Comparison of ENCODE assay signal across 1 cellular context in the genomic region with DNA sequence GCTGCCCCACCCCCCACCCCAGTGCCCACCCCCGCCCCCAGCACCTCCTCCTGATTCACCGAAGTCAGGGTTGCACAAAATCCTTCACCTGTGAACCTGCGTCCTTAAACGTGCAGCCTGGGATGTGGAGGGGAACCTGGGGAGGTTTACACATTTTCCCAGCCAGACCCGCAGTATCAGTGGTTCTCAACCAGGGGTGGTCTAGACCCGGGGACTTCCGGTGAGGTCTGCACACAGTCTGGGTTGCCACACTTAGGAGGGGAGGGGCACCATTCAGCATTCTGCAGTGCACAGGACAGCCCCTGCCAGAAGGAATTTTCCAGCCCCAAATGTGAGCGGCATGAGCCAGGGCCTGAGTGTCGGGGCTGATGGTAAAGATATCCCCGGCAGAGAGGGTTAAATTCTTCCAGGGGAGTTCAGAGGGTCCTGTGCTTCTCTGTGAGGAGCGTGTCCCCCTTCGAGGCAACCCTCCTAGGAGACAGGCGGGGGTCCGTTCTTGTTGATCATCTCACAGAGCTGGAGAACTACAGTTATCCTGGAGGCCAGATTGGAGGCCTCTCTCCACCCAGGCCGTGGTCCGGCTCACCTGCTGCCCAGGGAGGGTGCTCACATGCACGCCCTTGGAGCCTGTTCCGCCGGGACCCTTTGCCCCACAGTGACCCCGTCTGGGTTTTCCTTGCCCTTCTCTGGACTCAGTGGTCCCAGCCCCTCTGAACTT.
TF ChIP-seq lines count a peak whose summit lies in the region.

No MANE protein-coding gene starts in this region.

TF ChIP-seq in HepG2, 621 proteins besides CTCF, POLR2A, EP300 and RAD21:
- no peak for TF ChIP-seq ZNF326 (CRISPR knock-in tag; IDR thresholded peaks at IDR 0.05; ENCODE audit: borderline replicate concordance)
- no peak for TF ChIP-seq ZFYVE20 (CRISPR knock-in tag; IDR thresholded peaks at IDR 0.05; ENCODE audit: borderline replicate concordance, low read depth)
- TF ChIP-seq LCORL (IDR thresholded peaks at IDR 0.05), result no peak
- TF ChIP-seq LCORL (CRISPR knock-in tag; IDR thresholded peaks at IDR 0.05), result 0 out of 2 replicates have a peak, but pooled peaks have one; percentile 19
- TF ChIP-seq PHF5A (CRISPR knock-in tag; IDR thresholded peaks at IDR 0.05; ENCODE audit: low read depth, unreplicated experiment), result no peak
- no peak for TF ChIP-seq CBX5 (CRISPR knock-in tag; IDR thresholded peaks at IDR 0.05; ENCODE audit: borderline replicate concordance)
- TF ChIP-seq MED13 (CRISPR knock-in tag; IDR thresholded peaks at IDR 0.05), result no peak
- TF ChIP-seq HMGXB4 (CRISPR knock-in tag; IDR thresholded peaks at IDR 0.05; ENCODE audit: borderline replicate concordance in 1 of 2, low read depth in 1 of 2), result no peak
- TF ChIP-seq ERF (CRISPR knock-in tag; IDR thresholded peaks at IDR 0.05), result no peak
- TF ChIP-seq, protein P1, sequence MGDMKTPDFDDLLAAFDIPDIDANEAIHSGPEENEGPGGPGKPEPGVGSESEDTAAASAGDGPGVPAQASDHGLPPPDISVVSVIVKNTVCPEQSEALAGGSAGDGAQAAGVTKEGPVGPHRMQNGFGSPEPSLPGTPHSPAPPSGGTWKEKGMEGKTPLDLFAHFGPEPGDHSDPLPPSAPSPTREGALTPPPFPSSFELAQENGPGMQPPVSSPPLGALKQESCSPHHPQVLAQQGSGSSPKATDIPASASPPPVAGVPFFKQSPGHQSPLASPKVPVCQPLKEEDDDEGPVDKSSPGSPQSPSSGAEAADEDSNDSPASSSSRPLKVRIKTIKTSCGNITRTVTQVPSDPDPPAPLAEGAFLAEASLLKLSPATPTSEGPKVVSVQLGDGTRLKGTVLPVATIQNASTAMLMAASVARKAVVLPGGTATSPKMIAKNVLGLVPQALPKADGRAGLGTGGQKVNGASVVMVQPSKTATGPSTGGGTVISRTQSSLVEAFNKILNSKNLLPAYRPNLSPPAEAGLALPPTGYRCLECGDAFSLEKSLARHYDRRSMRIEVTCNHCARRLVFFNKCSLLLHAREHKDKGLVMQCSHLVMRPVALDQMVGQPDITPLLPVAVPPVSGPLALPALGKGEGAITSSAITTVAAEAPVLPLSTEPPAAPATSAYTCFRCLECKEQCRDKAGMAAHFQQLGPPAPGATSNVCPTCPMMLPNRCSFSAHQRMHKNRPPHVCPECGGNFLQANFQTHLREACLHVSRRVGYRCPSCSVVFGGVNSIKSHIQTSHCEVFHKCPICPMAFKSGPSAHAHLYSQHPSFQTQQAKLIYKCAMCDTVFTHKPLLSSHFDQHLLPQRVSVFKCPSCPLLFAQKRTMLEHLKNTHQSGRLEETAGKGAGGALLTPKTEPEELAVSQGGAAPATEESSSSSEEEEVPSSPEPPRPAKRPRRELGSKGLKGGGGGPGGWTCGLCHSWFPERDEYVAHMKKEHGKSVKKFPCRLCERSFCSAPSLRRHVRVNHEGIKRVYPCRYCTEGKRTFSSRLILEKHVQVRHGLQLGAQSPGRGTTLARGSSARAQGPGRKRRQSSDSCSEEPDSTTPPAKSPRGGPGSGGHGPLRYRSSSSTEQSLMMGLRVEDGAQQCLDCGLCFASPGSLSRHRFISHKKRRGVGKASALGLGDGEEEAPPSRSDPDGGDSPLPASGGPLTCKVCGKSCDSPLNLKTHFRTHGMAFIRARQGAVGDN (CRISPR knock-in tag; IDR thresholded peaks at IDR 0.05), result peak; percentile 60
- 0 out of 2 replicates have a peak, but pooled peaks have one; percentile 41 for TF ChIP-seq KDM5B (CRISPR knock-in tag; IDR thresholded peaks at IDR 0.05; ENCODE audit: borderline replicate concordance)
- TF ChIP-seq E2F1 (CRISPR knock-in tag; IDR thresholded peaks at IDR 0.05), result no peak
- TF ChIP-seq ZSCAN9 (CRISPR knock-in tag; IDR thresholded peaks at IDR 0.05; ENCODE audit: borderline replicate concordance), result no peak
- peak; percentile 44; the same call in 1 of the 2 replicates for TF ChIP-seq PAX8 (CRISPR knock-in tag; IDR thresholded peaks at IDR 0.05; ENCODE audit: borderline replicate concordance)
- TF ChIP-seq, protein P2, sequence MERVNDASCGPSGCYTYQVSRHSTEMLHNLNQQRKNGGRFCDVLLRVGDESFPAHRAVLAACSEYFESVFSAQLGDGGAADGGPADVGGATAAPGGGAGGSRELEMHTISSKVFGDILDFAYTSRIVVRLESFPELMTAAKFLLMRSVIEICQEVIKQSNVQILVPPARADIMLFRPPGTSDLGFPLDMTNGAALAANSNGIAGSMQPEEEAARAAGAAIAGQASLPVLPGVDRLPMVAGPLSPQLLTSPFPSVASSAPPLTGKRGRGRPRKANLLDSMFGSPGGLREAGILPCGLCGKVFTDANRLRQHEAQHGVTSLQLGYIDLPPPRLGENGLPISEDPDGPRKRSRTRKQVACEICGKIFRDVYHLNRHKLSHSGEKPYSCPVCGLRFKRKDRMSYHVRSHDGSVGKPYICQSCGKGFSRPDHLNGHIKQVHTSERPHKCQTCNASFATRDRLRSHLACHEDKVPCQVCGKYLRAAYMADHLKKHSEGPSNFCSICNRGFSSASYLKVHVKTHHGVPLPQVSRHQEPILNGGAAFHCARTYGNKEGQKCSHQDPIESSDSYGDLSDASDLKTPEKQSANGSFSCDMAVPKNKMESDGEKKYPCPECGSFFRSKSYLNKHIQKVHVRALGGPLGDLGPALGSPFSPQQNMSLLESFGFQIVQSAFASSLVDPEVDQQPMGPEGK (CRISPR knock-in tag; IDR thresholded peaks at IDR 0.05), result 0 out of 2 replicates have a peak, but pooled peaks have one; percentile 29
- 0 out of 2 replicates have a peak, but pooled peaks have one; percentile 20 for TF ChIP-seq ZNF652 (CRISPR knock-in tag; IDR thresholded peaks at IDR 0.05; ENCODE audit: borderline replicate concordance, low read depth)
- peak; percentile 38; the same call in 1 of the 2 replicates for TF ChIP-seq ZFX (CRISPR knock-in tag; IDR thresholded peaks at IDR 0.05; ENCODE audit: low read depth)
- 0 out of 2 replicates have a peak, but pooled peaks have one; percentile 5 for TF ChIP-seq ZNF263 (CRISPR knock-in tag; IDR thresholded peaks at IDR 0.05)
- TF ChIP-seq GABPA (IDR thresholded peaks at IDR 0.05; ENCODE audit: low read depth, low read length), result no peak
- TF ChIP-seq GABPA (CRISPR knock-in tag; IDR thresholded peaks at IDR 0.05; ENCODE audit: low read depth), result peak; percentile 25; the same call in 1 of the 2 replicates
- no peak for TF ChIP-seq BRF2 (CRISPR knock-in tag; IDR thresholded peaks at IDR 0.05)
- no peak for TF ChIP-seq ZNF850 (CRISPR knock-in tag; conservative IDR thresholded peaks at IDR 0.05)
- TF ChIP-seq AHDC1 (CRISPR knock-in tag; IDR thresholded peaks at IDR 0.05; ENCODE audit: borderline replicate concordance), result no peak
